8 cellular contexts compared by ENCODE assay signal in the genomic region with DNA sequence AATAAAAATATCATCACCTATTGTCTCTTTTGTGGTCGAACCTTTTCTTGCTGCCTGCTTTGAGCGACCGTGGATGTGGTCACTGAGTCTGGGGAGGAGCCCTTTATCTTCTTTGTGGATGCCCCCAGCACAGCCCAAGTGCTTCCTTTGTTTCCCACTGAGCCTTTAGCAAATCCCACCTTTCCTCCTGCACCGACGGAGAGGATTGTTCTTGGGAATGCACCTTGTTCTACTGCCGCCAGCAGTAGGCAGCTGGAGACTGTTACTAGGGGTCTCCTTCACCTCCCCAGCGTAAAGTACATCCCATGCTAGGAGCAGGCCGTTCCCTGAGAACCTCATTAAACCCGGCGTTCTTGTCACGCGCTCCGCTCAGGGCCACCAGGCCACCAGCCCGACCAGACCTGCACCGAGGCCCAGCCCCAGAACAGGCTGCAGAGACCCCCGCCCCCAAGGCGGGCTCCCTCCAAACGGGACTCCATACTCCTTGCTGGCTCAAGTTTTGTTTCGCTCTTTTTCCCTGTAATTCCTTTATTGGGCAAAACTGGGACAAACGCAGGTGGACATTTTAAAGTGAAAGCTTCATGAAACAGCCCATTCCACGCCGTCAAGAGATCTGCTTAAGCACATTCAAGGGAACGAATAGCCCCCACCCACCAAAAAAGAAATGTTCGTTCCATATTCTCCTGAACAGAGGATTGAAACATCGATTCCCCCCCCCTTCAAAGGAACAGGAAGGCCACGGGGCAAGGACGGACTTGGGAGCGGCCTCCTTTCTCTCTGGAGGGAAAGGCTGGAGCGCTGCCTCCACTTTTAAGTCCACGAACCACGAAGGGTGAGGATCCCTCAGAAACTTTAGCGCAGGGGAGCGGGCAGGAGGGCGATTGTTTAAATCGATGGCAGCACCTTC. TPM values are rescaled to one million over a fixed set of nuclear protein-coding genes. Genes with fewer than 3 reads are reported as not detected.
A peak's percentile ranks its signal among the peaks of the same experiment; 100 is the strongest.
DNase-seq lines count a peak whose midpoint lies in the region; ATAC-seq and TF ChIP-seq lines count a peak whose summit lies in the region.

No MANE protein-coding gene starts in this region.

- peak overlapping the region; percentile 87 to 98 for H3K4me3 ChIP-seq in right atrium auricular region

- DNase-seq in D341Med (ENCODE audit: low spot score) (peak; percentile 55), HUDEP-2 (lab: John Stamatoyannopoulos, UW; ENCODE audit: unreplicated experiment in 76 of 76) (peak in 45 of 76 experiments; percentile 11 to 66 (median 38)), RPMI8226 (peak; percentile 50), right atrium auricular region (ENCODE audit: low spot score) (peak; percentile 65), posterior cingulate gyrus (peak; percentile 44 to 91 (median 63)), NCI-H1436 treated with DMSO at 0.1 percent for 48 hours (lab: John Stamatoyannopoulos, UW) (no peak)

- intact Hi-C loops in posterior cingulate gyrus (cut with DNase I) = loop anchor here (2.0 kb wide), 1 partner anchor 101 kb away; no protein-coding TSS in a partner anchor

- TF ChIP-seq CTCF in right atrium auricular region (IDR thresholded peaks at IDR 0.05) = peak in 1 of 2 donors; percentile 34

- H3K36me3 ChIP-seq in right atrium auricular region = peaks cover 25% of the 10 kb centered on the region

- no peaks in the 10 kb centered on the region for H3K27me3 ChIP-seq in right atrium auricular region

- peaks cover 3 to 34% of the 10 kb centered on the region in 2 donors for H3K4me1 ChIP-seq in right atrium auricular region

- no peaks in the 10 kb centered on the region for H3K9me3 ChIP-seq in right atrium auricular region

- H3K27ac ChIP-seq in angular gyrus (ENCODE audit: low read depth, low read length) (peak overlapping the region; percentile 100), right atrium auricular region (peak overlapping the region; percentile 99)

- no peak for ATAC-seq in GM21526 (IDR thresholded peaks at IDR 0.05; ENCODE audit: low FRiP score, unreplicated experiment)

RNA-seq across cellular contexts. Expression of a gene that starts 1.1 kb away (rescaled TPM):
- total RNA-seq in right atrium auricular region = 100 to 1,000 TPM in 1 of 2 donors, 10 to 100 TPM in 1; 95.6 to 101 TPM

RNA-seq across cellular contexts. Expression of a gene that starts 23.4 kb away (rescaled TPM):
- total RNA-seq in right atrium auricular region = 10 to 100 TPM; 18.0 to 23.3 TPM

RNA-seq across cellular contexts. Expression of a gene that starts 39.5 kb away (rescaled TPM):
- 10 to 100 TPM; 11.9 to 26.1 TPM for total RNA-seq in right atrium auricular region

RNA-seq across cellular contexts. Expression of a gene that starts 46.4 kb away (rescaled TPM):
- 10 to 100 TPM; 37.2 to 61.7 TPM for total RNA-seq in right atrium auricular region

RNA-seq across cellular contexts. Expression of a gene that starts 57.7 kb away (rescaled TPM):
- total RNA-seq in right atrium auricular region = 100 to 1,000 TPM; 109 to 194 TPM
